37 cellular contexts compared by ENCODE assay signal in the genomic region with DNA sequence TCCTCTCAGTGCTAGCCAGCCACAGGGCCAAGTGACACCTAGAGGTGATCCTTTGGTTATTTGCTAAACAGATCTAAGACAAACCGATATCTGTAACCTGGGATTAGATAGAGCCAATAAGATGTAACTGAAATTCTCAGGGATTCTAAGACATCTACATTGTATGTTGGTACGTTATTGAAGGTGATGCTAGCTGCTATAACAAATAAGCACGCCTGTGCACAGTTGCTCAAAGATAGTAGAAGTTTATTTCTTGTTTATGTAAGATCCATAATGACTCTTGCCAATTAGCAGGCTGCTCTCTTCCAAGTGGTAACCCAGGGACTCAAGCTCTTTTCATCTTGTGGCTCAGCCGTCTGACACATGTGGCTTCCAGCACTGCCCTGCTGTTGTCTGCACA.
DNase-seq lines count a peak whose midpoint lies in the region; ATAC-seq, FAIRE-seq and TF ChIP-seq lines count a peak whose summit lies in the region.
"Had no signal": no experiment of that assay in that cellular context is flagged by ENCODE, and none has a peak within 500 bp of the region (broad histone marks: within the 10 kb centered on the region; RNA-seq: fewer than 3 reads in every experiment).

No MANE protein-coding gene starts in this region.

- H4K20me1 ChIP-seq in HepG2 (ENCODE audit: insufficient read depth, low read length): no peaks in the 10 kb centered on the region
- H4K20me1 ChIP-seq: BLaER1; BLaER1 treated with 17β-estradiol and CSF1 and Interleukin-3, amounts not matched to agents 10 nM and 100 nM had no signal

- H3K27ac Mint-ChIP-seq in endodermal cell: no peak overlapping the region
- H3K27ac Mint-ChIP-seq: B cell; CD4-positive, alpha-beta memory T cell; CD4-positive, alpha-beta T cell; CD4-positive, CD25-positive, alpha-beta regulatory T cell; CD8-positive, alpha-beta memory T cell; CD8-positive, alpha-beta T cell had no signal

- in situ Hi-C loops in HepG2 (cut with HindIII; ENCODE audit: extremely low pct_ligation_motif_present, low pct_unique_long_range_greater_than_20kb): no loop called here

- ATAC-seq in HepG2: no peak
- no peak for ATAC-seq in right lobe of liver
- no peak for ATAC-seq in SK-N-SH treated with all-trans-retinoic acid at 6 μM for 48 hours
- ATAC-seq: A549; CD8-positive, alpha-beta T cell had no signal

- TF ChIP-seq EP300 in HepG2 (IDR thresholded peaks at IDR 0.05; ENCODE audit: low read depth in 2 of 2, low read length in 2 of 2) (no peak), HepG2 (CRISPR knock-in tag; IDR thresholded peaks at IDR 0.05; ENCODE audit: borderline replicate concordance) (no peak)

- H3K79me2 ChIP-seq in HepG2 (ENCODE audit: insufficient read depth, low read length) (no peaks in the 10 kb centered on the region), mesendoderm (ENCODE audit: control insufficient read depth, insufficient read depth, low read length) (no peaks in the 10 kb centered on the region)

- H3K4me3 ChIP-seq in HepG2 (replicated peaks in 1 of 3; ENCODE audit: insufficient read depth in 1 of 3, low read depth in 2 of 3, low read length in 3 of 3) (no peak overlapping the region), right lobe of liver (no peak overlapping the region), endodermal cell (ENCODE audit: low read length) (no peak overlapping the region), mesendoderm (ENCODE audit: low read length) (no peak overlapping the region)
- H3K4me3 ChIP-seq: A549; BLaER1; BLaER1 treated with 17β-estradiol and CSF1 and Interleukin-3, amounts not matched to agents 10 nM and 100 nM had no signal

- H3K27ac ChIP-seq in HepG2 (ENCODE audit: extremely low read length, insufficient read depth, low read length) (no peak overlapping the region), right lobe of liver (no peak overlapping the region), endodermal cell (ENCODE audit: low read depth, low read length) (no peak overlapping the region), mesendoderm (ENCODE audit: low read depth, low read length) (no peak overlapping the region)
- H3K27ac ChIP-seq: 22Rv1; A549; BLaER1; BLaER1 treated with 17β-estradiol and CSF1 and Interleukin-3, amounts not matched to agents 10 nM and 100 nM; C4-2B had no signal

- no peak overlapping the region for H3K4me3 Mint-ChIP-seq in endodermal cell
- H3K4me3 Mint-ChIP-seq: B cell; CD14-positive monocyte; CD4-positive, alpha-beta memory T cell; CD4-positive, alpha-beta T cell; CD4-positive, CD25-positive, alpha-beta regulatory T cell; CD8-positive, alpha-beta memory T cell; CD8-positive, alpha-beta T cell had no signal

- BruUV-seq in HepG2 (replicated peaks; lab: Mats Ljungman, UMichigan): no TSS peak

- no peak for TF ChIP-seq POLR2A in HepG2 (IDR thresholded peaks at IDR 0.05; ENCODE audit: insufficient read depth in 1 of 2, low read depth in 2 of 2, low read length in 2 of 2)
- no peak for TF ChIP-seq POLR2A in right lobe of liver (IDR thresholded peaks at IDR 0.05)

- no peak for TF ChIP-seq RAD21 in HepG2 (CRISPR knock-in tag; IDR thresholded peaks at IDR 0.05)

- no peak overlapping the region for H4K8ac ChIP-seq in mesendoderm (ENCODE audit: low read depth, low read length)

- intact Hi-C loops in HepG2 (cut with micrococcal nuclease; ENCODE audit: unreplicated experiment): no loop called here
- intact Hi-C loops in right lobe of liver (cut with DNase I): no loop called here

- H3K27me3 Mint-ChIP-seq in endodermal cell (ENCODE audit: insufficient read depth): no peaks in the 10 kb centered on the region
- H3K27me3 Mint-ChIP-seq: B cell; CD4-positive, alpha-beta memory T cell; CD4-positive, alpha-beta T cell; CD4-positive, CD25-positive, alpha-beta regulatory T cell; CD8-positive, alpha-beta memory T cell had no signal

- no peaks in the 10 kb centered on the region for H3K79me1 ChIP-seq in mesendoderm (ENCODE audit: low read length)

- H3K4me2 ChIP-seq in HepG2 (ENCODE audit: low read depth, low read length) (no peak overlapping the region), mesendoderm (ENCODE audit: low read length) (no peak overlapping the region)
- H3K4me2 ChIP-seq: A549; BLaER1; BLaER1 treated with 17β-estradiol and CSF1 and Interleukin-3, amounts not matched to agents 10 nM and 100 nM had no signal

- no peak overlapping the region for H2AK5ac ChIP-seq in mesendoderm (ENCODE audit: low read length)

- peaks cover 9% of the 10 kb centered on the region for H3K9me3 Mint-ChIP-seq in endodermal cell
- H3K9me3 Mint-ChIP-seq: CD4-positive, alpha-beta T cell had no signal

- no peak overlapping the region for H3K56ac ChIP-seq in mesendoderm (ENCODE audit: low read length)

- no peak overlapping the region for H2BK120ac ChIP-seq in mesendoderm (ENCODE audit: low read depth, low read length)

- CTCF ChIA-PET in HepG2 (lab: Yijun Ruan, JAX; ENCODE audit: low intra/inter-chr PET ratio, low total read pairs): no interaction called here

- no peaks in the 10 kb centered on the region for H3K36me3 Mint-ChIP-seq in endodermal cell (ENCODE audit: low read depth)
- H3K36me3 Mint-ChIP-seq: CD14-positive monocyte; CD4-positive, CD25-positive, alpha-beta regulatory T cell had no signal

- H4K5ac ChIP-seq in mesendoderm (ENCODE audit: low read length): no peak overlapping the region

- POLR2A ChIA-PET in HepG2 (lab: Yijun Ruan, JAX): no interaction called here

- no peak overlapping the region for H2BK15ac ChIP-seq in mesendoderm (replicated peaks; ENCODE audit: low read depth)

- TF ChIP-seq CTCF in HepG2 (CRISPR knock-in tag; IDR thresholded peaks at IDR 0.05) (no peak), right lobe of liver (IDR thresholded peaks at IDR 0.05) (no peak), endodermal cell (conservative IDR thresholded peaks at IDR 0.05) (peak; percentile 25)

- FAIRE-seq in HepG2 (lab: Jason Lieb, UNC): no peak
- FAIRE-seq: A204.1, A549, D721Med had no signal

- no peak overlapping the region for H3K23ac ChIP-seq in mesendoderm (ENCODE audit: low read length)

- no peak for DNase-seq in HepG2 (ENCODE audit: low spot score)
- no peak for DNase-seq in right lobe of liver
- DNase-seq in ecto neural progenitor cell (ENCODE audit: low spot score): peak; percentile 1
- no peak for DNase-seq in endodermal cell
- DNase-seq in mesendoderm: peak; percentile 35
- no peak for DNase-seq in NCI-H2029 (lab: John Stamatoyannopoulos, UW)
- DNase-seq in OCI-M1 (lab: John Stamatoyannopoulos, UW): no peak
- DNase-seq: 8988T; ACHN; AML-193; BE2C; C1 segment of cervical spinal cord; Caco-2; Calu3; CD4-positive, alpha-beta memory T cell; CD4-positive, alpha-beta T cell; CD4-positive, CD25-positive, alpha-beta regulatory T cell; CD8-positive, alpha-beta memory T cell; CD8-positive, alpha-beta T cell; COR-L47; DMS 273 treated with DMSO at 0.1 percent for 48 hours; DMS153; DMS53; DMS79; DMS79 treated with DMSO at 0.1 percent for 48 hours; DND-41; EL had no signal

- no peaks in the 10 kb centered on the region; the same call in 1 of the 2 replicates for H3K9me3 ChIP-seq in HepG2 (ENCODE audit: low read length)
- no peaks in the 10 kb centered on the region for H3K9me3 ChIP-seq in right lobe of liver
- peaks cover 9% of the 10 kb centered on the region for H3K9me3 ChIP-seq in endodermal cell (ENCODE audit: control insufficient read depth, low read length)
- H3K9me3 ChIP-seq: A549, BE2C had no signal

- H3K9ac ChIP-seq in HepG2 (ENCODE audit: insufficient read depth, low read depth, low read length) (no peak overlapping the region), endodermal cell (ENCODE audit: extremely low read depth, low read length, poor library complexity, severe bottlenecking) (no peak overlapping the region), mesendoderm (ENCODE audit: low read length) (no peak overlapping the region)
- H3K9ac ChIP-seq: BLaER1; BLaER1 treated with 17β-estradiol and CSF1 and Interleukin-3, amounts not matched to agents 10 nM and 100 nM had no signal

- H2BK5ac ChIP-seq in mesendoderm (ENCODE audit: low read length): no peak overlapping the region

- H3K4ac ChIP-seq in mesendoderm (ENCODE audit: low read depth, low read length): no peak overlapping the region

- H2AFZ ChIP-seq in HepG2 (ENCODE audit: low read length): no peak overlapping the region

- no peaks in the 10 kb centered on the region for H3K27me3 ChIP-seq in HepG2 (ENCODE audit: control insufficient read depth in 1 of 2, insufficient read depth in 2 of 2, low read length in 2 of 2)
- H3K27me3 ChIP-seq in right lobe of liver: no peaks in the 10 kb centered on the region
- H3K27me3 ChIP-seq in endodermal cell (ENCODE audit: control insufficient read depth, insufficient read depth, low read length, poor library complexity, severe bottlenecking): no peaks in the 10 kb centered on the region
- H3K27me3 ChIP-seq in mesendoderm (ENCODE audit: insufficient read depth, low read length, poor library complexity): no peaks in the 10 kb centered on the region
- H3K27me3 ChIP-seq: BE2C; BLaER1; BLaER1 treated with 17β-estradiol and CSF1 and Interleukin-3, amounts not matched to agents 10 nM and 100 nM had no signal

- peaks cover 51% of the 10 kb centered on the region for H3K4me1 Mint-ChIP-seq in endodermal cell
- H3K4me1 Mint-ChIP-seq: CD14-positive monocyte; CD8-positive, alpha-beta memory T cell had no signal

- no peak overlapping the region for H3K18ac ChIP-seq in mesendoderm (ENCODE audit: low read length)

- 99% methylated on average over 4 of the region's 4 CpGs for WGBS in HepG2 (ENCODE audit: low lambda C conversion rate)
- 85% methylated on average over 4 of the region's 4 CpGs for WGBS in right lobe of liver (ENCODE audit: insufficient coverage, low coverage, low lambda C conversion rate, missing lambda C conversion rate)
- WGBS in endodermal cell (ENCODE audit: insufficient coverage in 1 of 2, insufficient read length in 1 of 2), 2 experiments: 75 to 82% methylated on average over 3 to 4 of the region's 4 CpGs
- WGBS in mesendoderm (ENCODE audit: extremely low coverage, insufficient coverage, low lambda C conversion rate): no CpG with 5 or more reads among the region's 4 CpGs

- H3K4me1 ChIP-seq in HepG2 (ENCODE audit: insufficient read depth, low read length) (peaks cover 27% of the 10 kb centered on the region), right lobe of liver (no peaks in the 10 kb centered on the region), endodermal cell (ENCODE audit: control insufficient read depth, insufficient read depth, low read length) (peaks cover 19% of the 10 kb centered on the region), mesendoderm (ENCODE audit: control insufficient read depth, low read depth, low read length) (peaks cover 4% of the 10 kb centered on the region)
- H3K4me1 ChIP-seq: A549; BE2C; BLaER1; BLaER1 treated with 17β-estradiol and CSF1 and Interleukin-3, amounts not matched to agents 10 nM and 100 nM; Caco-2 had no signal

- H3K36me3 ChIP-seq in HepG2 (replicated peaks in 1 of 2; ENCODE audit: control insufficient read depth in 1 of 2, insufficient read depth in 2 of 2, low read length in 2 of 2) (no peaks in the 10 kb centered on the region), right lobe of liver (no peaks in the 10 kb centered on the region), endodermal cell (ENCODE audit: control insufficient read depth, insufficient read depth, low read length) (no peaks in the 10 kb centered on the region), mesendoderm (ENCODE audit: control insufficient read depth, insufficient read depth, low read length) (no peaks in the 10 kb centered on the region)
- H3K36me3 ChIP-seq: BE2C, BLaER1 had no signal

Comparison
In these comparisons a context has a peak if more than half of its experiments do, and no peak if none do; other contexts are left out.
1. DNase-seq: peak in ecto neural progenitor cell (single experiment) and mesendoderm (single experiment); none in HepG2 (single experiment), right lobe of liver (0 of 3), endodermal cell (single experiment), NCI-H2029 (single experiment) and OCI-M1 (single experiment).